In the genomic region with DNA sequence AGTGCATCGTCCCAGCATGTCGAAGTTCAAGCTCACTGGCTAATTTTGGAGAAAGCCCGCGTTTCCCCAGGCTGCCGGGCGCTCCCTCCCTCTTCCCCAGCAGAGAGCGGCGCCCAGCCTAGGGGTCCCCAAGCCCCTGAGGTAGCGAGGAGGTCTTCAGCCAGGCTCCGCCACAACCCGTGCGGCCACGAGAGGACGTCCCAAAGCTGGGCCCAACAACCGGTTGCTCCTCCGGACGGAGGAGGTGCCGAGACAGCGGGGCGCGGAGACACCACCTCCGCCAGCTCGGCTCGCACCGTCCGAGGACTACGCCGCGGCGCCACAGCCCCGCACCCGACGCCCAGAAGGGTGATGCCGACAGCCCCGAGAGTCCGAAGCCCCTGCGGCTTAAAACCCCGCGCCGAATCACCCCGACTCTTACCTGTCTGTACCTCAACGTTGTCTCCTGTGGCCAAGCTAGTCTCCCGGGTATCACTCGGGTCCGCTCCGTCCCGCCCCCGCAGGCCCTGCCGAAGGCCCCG, we compare ENCODE assay signal across 8 cellular contexts. TPM values are rescaled to one million over a fixed set of nuclear protein-coding genes. Genes with fewer than 3 reads are reported as not detected.
DNase-seq lines count a peak whose midpoint lies in the region; ATAC-seq, FAIRE-seq and TF ChIP-seq lines count a peak whose summit lies in the region.

A gene with protein sequence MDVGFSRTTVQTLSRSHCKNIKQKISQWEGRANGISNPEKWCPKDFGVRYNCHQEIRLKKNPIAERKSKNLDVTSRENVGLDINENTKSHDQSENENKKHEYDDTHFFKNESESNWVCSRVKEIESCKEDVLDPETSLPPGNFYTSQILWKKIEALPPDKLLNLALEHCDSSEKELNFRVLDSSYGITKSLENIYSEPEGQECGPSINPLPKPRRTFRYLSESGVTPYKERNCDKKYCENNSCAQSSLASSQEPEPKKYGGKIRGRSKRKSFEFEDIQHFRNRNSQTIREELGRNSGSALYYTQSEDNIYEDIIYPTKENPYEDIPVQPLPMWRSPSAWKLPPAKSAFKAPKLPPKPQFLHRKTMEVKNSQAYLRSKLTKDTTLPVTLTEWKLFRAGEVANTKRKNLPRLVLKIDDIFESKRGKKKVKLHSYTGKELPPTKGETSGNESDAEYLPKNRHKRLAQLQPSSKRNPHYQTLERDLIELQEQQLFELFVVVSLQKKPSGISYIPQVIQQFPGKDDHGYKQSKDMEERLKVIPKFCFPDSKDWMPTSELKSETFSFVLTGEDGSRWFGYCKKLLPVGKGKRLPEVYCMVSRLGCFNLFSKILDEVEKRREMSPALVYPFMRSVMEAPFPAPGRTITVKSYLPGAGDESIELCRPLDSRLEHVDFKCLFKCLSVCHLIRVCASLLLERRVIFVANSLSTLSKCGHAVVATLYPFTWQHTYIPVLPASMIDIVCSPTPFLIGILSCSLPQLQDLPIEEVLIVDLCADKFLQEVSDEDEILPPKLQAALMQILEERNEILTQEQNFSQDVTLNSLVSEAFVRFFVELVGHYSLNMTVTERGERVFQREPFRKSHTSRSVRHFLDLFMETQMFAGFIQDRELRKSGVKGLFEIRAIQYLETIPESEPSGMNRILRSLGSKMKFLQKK (minus strand): TSS at position 488 of the 521 bp plus-strand sequence. CDS start 44,065 bp downstream, outside the sequence.

- in situ Hi-C loops in gastrocnemius medialis (cut with MboI; ENCODE audit: low sequenced_read_pairs in 4 of 4), result loop anchor here in 1 of 4 donors (10.0 kb wide), 1 partner anchor 75 kb away; no protein-coding TSS in a partner anchor

- H3K27ac ChIP-seq in left ventricle myocardium inferior (replicated peaks), result peak within 1 kb of the TSS; percentile 83
- peak within 1 kb of the TSS; percentile 89 to 100 (median 96) for H3K27ac ChIP-seq in gastrocnemius medialis

- TF ChIP-seq CTCF in AG10803 (conservative IDR thresholded peaks at IDR 0.05; ENCODE audit: low read length) (peak; percentile 8; the same call in 1 of the 2 replicates), WI38 (IDR thresholded peaks at IDR 0.05; ENCODE audit: low read depth, low read length) (no peak), left ventricle myocardium inferior (IDR thresholded peaks at IDR 0.05; ENCODE audit: borderline replicate concordance) (no peak), gastrocnemius medialis (IDR thresholded peaks at IDR 0.05 in 4 of 5, conservative IDR thresholded peaks at IDR 0.05 in 1 of 5) (peak in 2 of 5 experiments; percentile 4 to 8)

- H3K27me3 ChIP-seq in left ventricle myocardium inferior (ENCODE audit: low read depth), result no peaks in the 10 kb centered on the region
- H3K27me3 ChIP-seq in gastrocnemius medialis, result no peaks in the 10 kb centered on the region

- ATAC-seq in GM18873 (IDR thresholded peaks at IDR 0.05; ENCODE audit: low FRiP score, unreplicated experiment) (peak; percentile 57), HG03095 (IDR thresholded peaks at IDR 0.05; ENCODE audit: unreplicated experiment) (peak; percentile 44), gastrocnemius medialis (peak; percentile 23 to 43)

- H3K36me3 ChIP-seq in left ventricle myocardium inferior (no peaks in the 10 kb centered on the region), gastrocnemius medialis (peaks cover 0 to 24% of the 10 kb centered on the region in 2 donors)

- H3K4me3 ChIP-seq in AG10803 (ENCODE audit: low read length) (peak within 1 kb of the TSS; percentile 85), WI38 (ENCODE audit: low read depth, low read length) (peak within 1 kb of the TSS; percentile 70), left ventricle myocardium inferior (peak within 1 kb of the TSS; percentile 83), gastrocnemius medialis (peak within 1 kb of the TSS; percentile 65 to 93 (median 91))

- H3K9me3 ChIP-seq in left ventricle myocardium inferior (replicated peaks), result no peaks in the 10 kb centered on the region
- H3K9me3 ChIP-seq in gastrocnemius medialis, result no peaks in the 10 kb centered on the region

- no peak for FAIRE-seq in GM12892 (lab: Jason Lieb, UNC)

- H3K4me1 ChIP-seq in left ventricle myocardium inferior (peaks cover 15% of the 10 kb centered on the region), gastrocnemius medialis (peaks cover 15 to 38% of the 10 kb centered on the region in 2 donors)

- DNase-seq in AG10803 (ENCODE audit: low read depth) (no peak), left ventricle myocardium inferior (no peak), gastrocnemius medialis (peak in 1 of 2 donors; percentile 16), GM12892 (ENCODE audit: insufficient read length) (no peak), COR-L47 (lab: John Stamatoyannopoulos, UW) (no peak)

- intact Hi-C loops in left ventricle myocardium inferior (cut with micrococcal nuclease) (no loop called here), gastrocnemius medialis (cut with DNase I; ENCODE audit: low total_unique reads) (loop anchor here (1.0 to 10.0 kb wide), 6 partner anchors 87 to 1085 kb away; partner anchors contain the start of genes AP4B1, BCAS2, CSDE1 and TRIM33)

- TF ChIP-seq POLR2A in gastrocnemius medialis (IDR thresholded peaks at IDR 0.05) (peak in 1 of 2 donors; percentile 86), GM12892 (IDR thresholded peaks at IDR 0.05; ENCODE audit: low read depth, low read length) (no peak)

RNA-seq across cellular contexts. Expression of the gene that starts here (rescaled TPM):
- 3.2 TPM for total RNA-seq in left ventricle myocardium inferior
- 10 to 100 TPM in 3 of 4 donors, 1 to 10 TPM in 1; 4.7 to 20.7 (median 17.4) TPM for total RNA-seq in gastrocnemius medialis
- polyA plus RNA-seq in GM12892 (2012; ENCODE audit: missing spikeins), result 0.57 TPM
